ENCODE assay signal across 10 cellular contexts in the genomic region with DNA sequence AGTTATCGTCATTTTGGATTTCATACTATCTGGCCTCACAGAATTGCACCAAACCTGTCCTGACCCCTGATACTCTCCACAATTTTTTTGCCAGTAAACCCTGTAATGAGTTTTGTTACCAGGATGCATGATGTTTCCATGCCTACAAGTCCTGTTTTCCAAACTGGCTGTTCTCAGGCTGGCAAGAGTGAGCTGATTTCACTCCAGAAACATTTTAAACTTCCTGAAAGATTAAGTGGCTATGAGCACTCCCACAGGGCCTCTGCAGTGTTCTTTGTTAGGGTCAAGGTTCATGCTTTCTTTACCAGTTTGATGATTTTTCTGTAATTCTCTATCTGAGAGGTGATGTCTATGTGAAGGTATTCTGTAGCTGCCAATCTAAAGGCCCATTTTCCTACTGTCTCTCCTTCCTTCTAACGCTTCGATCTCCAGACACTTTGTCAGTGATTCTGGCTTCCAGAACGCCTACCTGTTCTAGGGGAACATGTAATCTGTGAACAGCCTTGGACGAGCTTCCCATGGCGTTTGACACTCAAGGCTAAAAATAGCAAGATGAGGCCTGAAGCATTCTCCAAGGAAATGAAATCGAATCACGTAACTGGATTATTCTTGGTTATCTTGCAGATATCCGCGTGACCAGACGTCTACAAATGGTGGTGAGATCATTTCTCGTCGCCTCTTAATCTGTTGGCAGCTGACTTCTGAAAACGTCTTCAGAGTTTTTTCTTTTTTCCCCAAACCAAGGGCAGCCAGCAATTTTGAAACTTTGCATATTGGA. TPM values are rescaled to one million over a fixed set of nuclear protein-coding genes. Genes with fewer than 3 reads are reported as not detected.
DNase-seq lines count a peak whose midpoint lies in the region; ATAC-seq and TF ChIP-seq lines count a peak whose summit lies in the region.
"Had no signal": no experiment of that assay in that cellular context is flagged by ENCODE, and none has a peak within 500 bp of the region (broad histone marks: within the 10 kb centered on the region; RNA-seq: fewer than 3 reads in every experiment).

No MANE protein-coding gene starts in this region.

- TF ChIP-seq CTCF in BJ (IDR thresholded peaks at IDR 0.05; ENCODE audit: insufficient read depth, low read depth, low read length): no peak
- no peak for TF ChIP-seq CTCF in astrocyte of the cerebellum (IDR thresholded peaks at IDR 0.05; ENCODE audit: low read depth, low read length, missing control alignments)
- no peak for TF ChIP-seq CTCF in left ventricle myocardium inferior (IDR thresholded peaks at IDR 0.05; ENCODE audit: borderline replicate concordance)

- no peaks in the 10 kb centered on the region for H3K36me3 ChIP-seq in BJ (ENCODE audit: control insufficient read depth, insufficient read depth, low read length)
- H3K36me3 ChIP-seq in left ventricle myocardium inferior: no peaks in the 10 kb centered on the region
- H3K36me3 ChIP-seq: neutrophil had no signal

- peaks cover 46% of the 10 kb centered on the region for H3K4me1 ChIP-seq in left ventricle myocardium inferior

- POLR2A ChIA-PET in BJ (lab: Charles Lee): no interaction called here

- H3K27ac ChIP-seq in left ventricle myocardium inferior (replicated peaks): peak overlapping the region; percentile 93
- H3K27ac ChIP-seq: neutrophil had no signal

- ATAC-seq in HG02970 (IDR thresholded peaks at IDR 0.05; ENCODE audit: low FRiP score, unreplicated experiment) (no peak), GM21515 (IDR thresholded peaks at IDR 0.05; ENCODE audit: unreplicated experiment) (no peak)

- H3K27me3 ChIP-seq in BJ (ENCODE audit: control insufficient read depth, insufficient read depth, low read length) (no peaks in the 10 kb centered on the region), left ventricle myocardium inferior (ENCODE audit: low read depth) (no peaks in the 10 kb centered on the region)
- H3K27me3 ChIP-seq: neutrophil had no signal

- in situ Hi-C loops in astrocyte of the cerebellum (cut with HindIII; ENCODE audit: low sequenced_read_pairs): no loop called here

- DNase-seq in BJ (ENCODE audit: low read depth) (peak; percentile 25), astrocyte of the cerebellum (ENCODE audit: low read depth) (peak; percentile 48), left ventricle myocardium inferior (peak; percentile 29), pons (ENCODE audit: low spot score) (peak; percentile 37), NCI-H1092 (lab: John Stamatoyannopoulos, UW) (no peak)
- DNase-seq in activated CD4-positive, CD25-positive, alpha-beta regulatory T cell (lab: John Stamatoyannopoulos, UW): no peak
- DNase-seq: DMS 273 treated with DMSO at 0.1 percent for 48 hours had no signal

- H3K4me3 ChIP-seq in BJ (ENCODE audit: low read depth, low read length) (no peak overlapping the region), astrocyte of the cerebellum (ENCODE audit: low read depth, low read length) (no peak overlapping the region), left ventricle myocardium inferior (peak overlapping the region; percentile 7)

- CTCF ChIA-PET in BJ (lab: Yijun Ruan, JAX): no interaction called here

- H3K9me3 ChIP-seq in left ventricle myocardium inferior (replicated peaks): peaks cover 7% of the 10 kb centered on the region
- H3K9me3 ChIP-seq: neutrophil had no signal

- intact Hi-C loops in left ventricle myocardium inferior (cut with micrococcal nuclease): no loop called here

RNA-seq across cellular contexts. Expression of a gene that starts 31.9 kb away (rescaled TPM):
- polyA plus RNA-seq in BJ (2011; rRNA removed): 0.05 and 0.11 TPM in 2 replicates
- polyA minus RNA-seq in BJ (2011; rRNA and poly(A)+ RNA removed): not detected in 2 replicates
- total RNA-seq in left ventricle myocardium inferior: 308 TPM

Comparison
In these comparisons a context has a peak if more than half of its experiments do, and no peak if none do; other contexts are left out.
1. DNase-seq: peak in BJ (single experiment), astrocyte of the cerebellum (single experiment), left ventricle myocardium inferior (single experiment) and pons (single experiment); none in NCI-H1092 (single experiment) and activated CD4-positive, CD25-positive, alpha-beta regulatory T cell (0 of 4).